ENCODE assay signal across 8 cellular contexts in genomic region chr14:49364752-49365117, GRCh38.
"Had no signal": no experiment of that assay in that cellular context is flagged by ENCODE, and none has a peak within 500 bp of the region (broad histone marks: within the 10 kb centered on the region; RNA-seq: fewer than 3 reads in every experiment).

No MANE protein-coding gene starts in this region.

- DNase-seq: H9, HCEC 1CT, KBM-7 had no signal

- H3K4me3 ChIP-seq: GM23338 had no signal

- H3K36me3 Mint-ChIP-seq: IgD-negative memory B cell had no signal

- FAIRE-seq: H1, H54, HTR-8/SVneo had no signal

- ATAC-seq: GM23338 had no signal

- H3K4me1 Mint-ChIP-seq: IgD-negative memory B cell had no signal

- H2AFZ ChIP-seq: GM23338 had no signal

- H3K27ac Mint-ChIP-seq: GM23338, H9, IgD-negative memory B cell had no signal

- H3K4me2 ChIP-seq: GM23338 had no signal

- H3K4me3 Mint-ChIP-seq: GM23338, H9, IgD-negative memory B cell had no signal
